34 cellular contexts compared by ENCODE assay signal in genomic region chr3:732326-732928, GRCh38.
"Had no signal": no experiment of that assay in that cellular context is flagged by ENCODE, and none has a peak within 500 bp of the region (broad histone marks: within the 10 kb centered on the region; RNA-seq: fewer than 3 reads in every experiment).

No MANE protein-coding gene starts in this region.

- H3K4me1 Mint-ChIP-seq: activated CD4-positive, alpha-beta T cell treated with anti-CD3 and anti-CD28 coated beads, Interleukin-2, amount 10 ng/mL, durations not matched to agents 7 days and 5 days; activated T-helper 17 cell treated with anti-CD3 and anti-CD28 coated beads, Interleukin-2, amount 50 U/mL, for 72 hours; central memory CD8-positive, alpha-beta T cell; WTC11 had no signal

- H3K36me3 ChIP-seq: brain microvascular endothelial cell, esophagus muscularis mucosa, gastrocnemius medialis, heart left ventricle had no signal

- H3K4me3 ChIP-seq: esophagus muscularis mucosa, gastrocnemius medialis, heart left ventricle had no signal

- H3K36me3 Mint-ChIP-seq: activated naive CD8-positive, alpha-beta T cell had no signal

- H3K27me3 ChIP-seq: brain microvascular endothelial cell, esophagus muscularis mucosa, foreskin keratinocyte, gastrocnemius medialis, heart left ventricle had no signal

- DNase-seq: activated CD4-positive, alpha-beta T cell treated with anti-CD3 and anti-CD28 coated beads for 1 hour; activated CD4-positive, alpha-beta T cell treated with anti-CD3 and anti-CD28 coated beads for 4 hours; activated CD4-positive, alpha-beta T cell treated with anti-CD3 and anti-CD28 coated beads, Interleukin-2, amount 10 ng/mL, durations not matched to agents 7 days and 5 days; activated CD4-positive, alpha-beta T cell treated with anti-CD3 and anti-CD28 coated beads, Interleukin-2, amount 50 U/mL, for 48 hours; activated CD8-positive, alpha-beta memory T cell treated with anti-CD3 and anti-CD28 coated beads for 24 hours; activated CD8-positive, alpha-beta T cell treated with anti-CD3 and anti-CD28 coated beads for 36 hours; activated effector memory CD4-positive, alpha-beta T cell treated with Interleukin-2 at 50 U/mL for 16 hours; activated gamma-delta T cell treated with Interleukin-2 at 50 U/mL for 16 hours; activated naive CD4-positive, alpha-beta T cell treated with anti-CD3 and anti-CD28 coated beads, Interleukin-2, amount 50 U/mL, for 16 hours; activated naive CD4-positive, alpha-beta T cell treated with Interleukin-2 at 50 U/mL for 16 hours; activated T-cell treated with anti-CD3 and anti-CD28 coated beads, Interleukin-2, amount 50 U/mL, for 4 hours; amniotic stem cell; anterior cingulate cortex; brain microvascular endothelial cell; cortex of kidney; dermis blood vessel endothelial cell; effector CD4-positive, alpha-beta T cell; effector memory CD8-positive, alpha-beta T cell; erythroblast; foreskin keratinocyte; gastrocnemius medialis; glutamatergic neuron; heart left ventricle; T-helper 2 cell had no signal

- H3K9me3 ChIP-seq: esophagus muscularis mucosa, gastrocnemius medialis, heart left ventricle had no signal

- ATAC-seq: activated CD8-positive, alpha-beta T cell treated with anti-CD3 and anti-CD28 coated beads for 36 hours; activated T-cell treated with anti-CD3 and anti-CD28 coated beads, Interleukin-2, amount 50 U/mL, for 4 hours; activated T-helper 17 cell treated with anti-CD3 and anti-CD28 coated beads, Interleukin-2, amount 50 U/mL, for 72 hours; effector memory CD8-positive, alpha-beta T cell; foreskin keratinocyte; gastrocnemius medialis; heart left ventricle; WTC11 had no signal

- H3K4me1 ChIP-seq: esophagus muscularis mucosa, foreskin keratinocyte, gastrocnemius medialis, heart left ventricle had no signal

- H3K4me3 Mint-ChIP-seq: activated CD4-positive, alpha-beta T cell treated with anti-CD3 and anti-CD28 coated beads, Interleukin-2, amount 10 ng/mL, durations not matched to agents 7 days and 5 days; activated CD8-positive, alpha-beta T cell treated with anti-CD3 and anti-CD28 coated beads for 36 hours; activated naive CD8-positive, alpha-beta T cell; activated T-cell treated with anti-CD3 and anti-CD28 coated beads, Interleukin-2, amount 50 U/mL, for 4 hours; activated T-helper 17 cell treated with anti-CD3 and anti-CD28 coated beads, Interleukin-2, amount 50 U/mL, for 72 hours; central memory CD8-positive, alpha-beta T cell; effector memory CD8-positive, alpha-beta T cell; WTC11 had no signal

- H3K27ac Mint-ChIP-seq: activated CD4-positive, alpha-beta T cell treated with anti-CD3 and anti-CD28 coated beads, Interleukin-2, amount 10 ng/mL, durations not matched to agents 7 days and 5 days; activated CD8-positive, alpha-beta T cell treated with anti-CD3 and anti-CD28 coated beads for 36 hours; activated naive CD8-positive, alpha-beta T cell; activated T-helper 17 cell treated with anti-CD3 and anti-CD28 coated beads, Interleukin-2, amount 50 U/mL, for 72 hours; effector memory CD8-positive, alpha-beta T cell; WTC11 had no signal

- FAIRE-seq: astrocyte, bronchial epithelial cell, colon, TTC549 had no signal

- H3K27me3 Mint-ChIP-seq: activated CD4-positive, alpha-beta T cell treated with anti-CD3 and anti-CD28 coated beads, Interleukin-2, amount 10 ng/mL, durations not matched to agents 7 days and 5 days; activated CD8-positive, alpha-beta T cell treated with anti-CD3 and anti-CD28 coated beads for 36 hours; activated naive CD8-positive, alpha-beta T cell; activated T-helper 17 cell treated with anti-CD3 and anti-CD28 coated beads, Interleukin-2, amount 50 U/mL, for 72 hours; central memory CD8-positive, alpha-beta T cell; effector memory CD8-positive, alpha-beta T cell had no signal

- H3K27ac ChIP-seq: brain microvascular endothelial cell, esophagus muscularis mucosa, foreskin keratinocyte, gastrocnemius medialis, heart left ventricle, VCaP had no signal
